In genomic region chr1:85581138-85581801, GRCh38 we compare ENCODE assay signal across 1 cellular context.
TF ChIP-seq lines count a peak whose summit lies in the region.

No MANE protein-coding gene starts in this region.

TF ChIP-seq in SK-N-SH treated with all-trans-retinoic acid at 6 μM for 48 hours, 23 proteins besides CTCF, POLR2A, EP300 and RAD21 (continued from another document):
- 0 out of 2 replicates have a peak, but pooled peaks have one; percentile 25 for TF ChIP-seq CSDC2 (CRISPR knock-in tag; IDR thresholded peaks at IDR 0.05)
- 0 out of 2 replicates have a peak, but pooled peaks have one; percentile 53 for TF ChIP-seq SNAI2 (CRISPR knock-in tag; IDR thresholded peaks at IDR 0.05)
- TF ChIP-seq BACH2 (CRISPR knock-in tag; IDR thresholded peaks at IDR 0.05; ENCODE audit: borderline replicate concordance): no peak
